In the genomic region with DNA sequence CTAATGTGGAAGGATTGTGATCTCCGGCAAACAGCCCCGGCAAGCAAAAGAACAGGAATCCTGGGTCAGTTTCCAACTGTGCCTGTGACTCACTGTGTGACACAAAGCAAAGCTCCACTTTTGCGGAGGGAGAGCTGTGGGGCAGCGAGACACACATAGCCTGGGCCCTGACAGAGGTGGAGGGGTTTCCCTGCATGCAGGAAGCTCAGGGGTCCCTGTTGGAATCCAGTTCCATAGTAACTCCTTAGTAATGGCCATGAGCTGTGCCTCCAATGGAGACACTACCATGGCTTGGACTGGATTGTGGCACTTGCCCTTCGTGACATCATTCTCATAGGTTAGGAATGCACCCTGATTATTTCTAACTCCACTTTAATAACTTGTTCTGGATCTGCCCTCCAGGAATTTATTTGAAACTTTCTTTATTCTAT, we compare ENCODE assay signal across 10 cellular contexts. TPM values are rescaled to one million over a fixed set of nuclear protein-coding genes. Genes with fewer than 3 reads are reported as not detected.
DNase-seq lines count a peak whose midpoint lies in the region; ATAC-seq and TF ChIP-seq lines count a peak whose summit lies in the region.
"Had no signal": no experiment of that assay in that cellular context is flagged by ENCODE, and none has a peak within 500 bp of the region (broad histone marks: within the 10 kb centered on the region; RNA-seq: fewer than 3 reads in every experiment).

No MANE protein-coding gene starts in this region.

- peaks cover 32% of the 10 kb centered on the region for H3F3A ChIP-seq in PC-9 (ENCODE audit: insufficient read depth, low read depth)

- no peaks in the 10 kb centered on the region for H3K79me2 ChIP-seq in PC-9 (ENCODE audit: low read depth)

- peak overlapping the region; percentile 98 for H3K27ac Mint-ChIP-seq in osteocyte (ENCODE audit: unreplicated experiment)
- peak overlapping the region in 1 of 2 donors; percentile 29 for H3K27ac Mint-ChIP-seq in activated naive CD4-positive, alpha-beta T cell treated with anti-CD3 and anti-CD28 coated beads, Interleukin-2, amount 50 U/mL, for 72 hours
- H3K27ac Mint-ChIP-seq: T-helper 2 cell treated with Interferon-gamma antibody and Interleukin-4, amounts not matched to agents 5 μg/mL and 100 μg/mL, for 36 hours had no signal

- H3K4me2 ChIP-seq in PC-9: peak overlapping the region; percentile 74

- H3K27ac ChIP-seq in PC-9: peak overlapping the region; percentile 69

- intact Hi-C loops in PC-9 (cut with micrococcal nuclease; ENCODE audit: unreplicated experiment): loop anchor here (1.0 kb wide), 1 partner anchor 48 kb away; no protein-coding TSS in a partner anchor

- H3K27me3 ChIP-seq in PC-9 (ENCODE audit: insufficient read depth, low read depth): no peaks in the 10 kb centered on the region

- no peaks in the 10 kb centered on the region for H3K36me3 Mint-ChIP-seq in osteocyte (ENCODE audit: unreplicated experiment)
- peaks cover 6 to 12% of the 10 kb centered on the region in 2 donors for H3K36me3 Mint-ChIP-seq in activated naive CD4-positive, alpha-beta T cell treated with anti-CD3 and anti-CD28 coated beads, Interleukin-2, amount 50 U/mL, for 72 hours

- POLR2A ChIA-PET in PC-9 (lab: Charles Lee; ENCODE audit: unreplicated experiment): interaction anchor here (0.7 to 0.8 kb wide), 2 partner anchors 21 to 48 kb away, joined by 4 to 9 read pairs; no protein-coding TSS in a partner anchor

- 0 out of 2 replicates have a peak overlapping the region, but pooled peaks have one; percentile 40 for H2AFZ ChIP-seq in PC-9

- no TSS peak for BruUV-seq in PC-9 (replicated peaks; lab: Mats Ljungman, UMichigan)

- no peaks in the 10 kb centered on the region for H3K9me2 ChIP-seq in PC-9 (ENCODE audit: insufficient read depth)

- DNase-seq in AG20443 (ENCODE audit: low spot score) (peak; percentile 73), PC-9 (peak; percentile 67 to 75), epithelial cell of esophagus (ENCODE audit: low read depth) (peak; percentile 36), osteocyte (ENCODE audit: extremely low spot score, unreplicated experiment) (no peak), NCI-H1105 (lab: John Stamatoyannopoulos, UW) (no peak), iPS-NIHi7 (ENCODE audit: extremely low spot score) (no peak)
- DNase-seq in activated naive CD4-positive, alpha-beta T cell treated with anti-CD3 and anti-CD28 coated beads, Interleukin-2, amount 50 U/mL, for 72 hours (ENCODE audit: low spot score in 2 of 2): no peak
- DNase-seq: NCI-H345 had no signal

- H3K9me3 ChIP-seq in PC-9 (ENCODE audit: insufficient read depth, low read depth): no peaks in the 10 kb centered on the region

- H3K9me3 Mint-ChIP-seq in osteocyte (ENCODE audit: unreplicated experiment): no peaks in the 10 kb centered on the region
- H3K9me3 Mint-ChIP-seq in activated naive CD4-positive, alpha-beta T cell treated with anti-CD3 and anti-CD28 coated beads, Interleukin-2, amount 50 U/mL, for 72 hours: peaks cover 8 to 15% of the 10 kb centered on the region in 2 donors
- H3K9me3 Mint-ChIP-seq: T-helper 2 cell treated with Interferon-gamma antibody and Interleukin-4, amounts not matched to agents 5 μg/mL and 100 μg/mL, for 36 hours had no signal

- TF ChIP-seq CTCF in PC-9 (conservative IDR thresholded peaks at IDR 0.05): no peak
- TF ChIP-seq CTCF in epithelial cell of esophagus (IDR thresholded peaks at IDR 0.05; ENCODE audit: insufficient read depth, low read depth, low read length, missing control alignments): no peak
- TF ChIP-seq CTCF in osteocyte (IDR thresholded peaks at IDR 0.05): no peak

- peak overlapping the region; percentile 35; the same call in 1 of the 2 replicates for H3K4me3 ChIP-seq in PC-9
- no peak overlapping the region for H3K4me3 ChIP-seq in epithelial cell of esophagus (ENCODE audit: low read length)

- H3K27me3 Mint-ChIP-seq in osteocyte (ENCODE audit: unreplicated experiment): no peaks in the 10 kb centered on the region

- CTCF ChIA-PET in PC-9 (lab: Charles Lee): interaction anchor here (0.8 kb wide), 1 partner anchor 11 kb away, joined by 3 read pairs; no protein-coding TSS in a partner anchor

- H3K4me1 Mint-ChIP-seq in osteocyte (ENCODE audit: unreplicated experiment): peaks cover 31% of the 10 kb centered on the region

- H3K4me3 Mint-ChIP-seq in osteocyte (ENCODE audit: unreplicated experiment): no peak overlapping the region
- H3K4me3 Mint-ChIP-seq: T-helper 2 cell treated with Interferon-gamma antibody and Interleukin-4, amounts not matched to agents 5 μg/mL and 100 μg/mL, for 36 hours had no signal

- H3K4me1 ChIP-seq in PC-9 (replicated peaks; ENCODE audit: insufficient read depth): peaks cover 29% of the 10 kb centered on the region

- ATAC-seq in activated naive CD4-positive, alpha-beta T cell treated with anti-CD3 and anti-CD28 coated beads, Interleukin-2, amount 50 U/mL, for 72 hours: no peak
- ATAC-seq in GM18867 (IDR thresholded peaks at IDR 0.05; ENCODE audit: unreplicated experiment): no peak

- no peaks in the 10 kb centered on the region for H3K36me3 ChIP-seq in PC-9 (ENCODE audit: low read depth)

- no peaks in the 10 kb centered on the region for H4K20me1 ChIP-seq in PC-9 (ENCODE audit: insufficient read depth)

RNA-seq across cellular contexts. Expression of gene ATF3, which starts 47.0 kb away (rescaled TPM):
- total RNA-seq in PC-9 (2021) (10.2 and 10.8 TPM in 2 replicates), osteocyte (18.7 and 45.3 TPM in 2 replicates)
- total RNA-seq in activated naive CD4-positive, alpha-beta T cell treated with anti-CD3 and anti-CD28 coated beads, Interleukin-2, amount 50 U/mL, for 72 hours: 10 to 100 TPM; 25.1 to 48.4 TPM

Comparison
In these comparisons a context has a peak if more than half of its experiments do, and no peak if none do; other contexts are left out.
1. DNase-seq: peak in AG20443 (single experiment), PC-9 (2 of 2) and epithelial cell of esophagus (single experiment); none in osteocyte (single experiment), NCI-H1105 (single experiment), activated naive CD4-positive, alpha-beta T cell treated with anti-CD3 and anti-CD28 coated beads, Interleukin-2, amount 50 U/mL, for 72 hours (0 of 2) and iPS-NIHi7 (single experiment).